Comparison of ENCODE assay signal across 1 cellular context in the genomic region with DNA sequence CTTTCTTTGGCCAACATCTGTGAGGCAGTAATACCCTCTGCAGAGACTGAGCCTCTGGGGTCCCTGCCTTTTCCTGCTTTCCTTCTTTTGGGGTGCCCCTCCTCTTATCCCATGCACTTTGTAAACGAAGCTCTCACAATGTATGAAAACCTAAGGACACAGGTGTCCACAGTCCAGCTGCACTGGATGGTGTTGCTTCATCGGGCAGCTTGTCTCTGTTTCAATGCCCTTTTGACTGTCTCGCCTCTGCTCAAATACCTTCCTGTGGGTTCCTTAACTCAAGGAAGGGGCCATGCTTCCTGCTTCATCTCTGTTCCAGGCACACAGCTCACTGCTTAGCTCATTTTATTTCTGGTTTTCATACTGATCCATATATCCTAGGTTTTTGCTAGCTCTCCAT.
TF ChIP-seq lines count a peak whose summit lies in the region.

No MANE protein-coding gene starts in this region.

TF ChIP-seq in HepG2, 621 proteins besides CTCF, POLR2A, EP300 and RAD21:
- TF ChIP-seq, protein P1, sequence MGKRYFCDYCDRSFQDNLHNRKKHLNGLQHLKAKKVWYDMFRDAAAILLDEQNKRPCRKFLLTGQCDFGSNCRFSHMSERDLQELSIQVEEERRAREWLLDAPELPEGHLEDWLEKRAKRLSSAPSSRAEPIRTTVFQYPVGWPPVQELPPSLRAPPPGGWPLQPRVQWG (CRISPR knock-in tag; IDR thresholded peaks at IDR 0.05; ENCODE audit: borderline replicate concordance, low read depth) = no peak
- TF ChIP-seq BHLHE40 (IDR thresholded peaks at IDR 0.05; ENCODE audit: low read length) (no peak), CEBPB (IDR thresholded peaks at IDR 0.05; ENCODE audit: borderline replicate concordance, low read depth, low read length) (peak; percentile 53; the same call in 1 of the 2 replicates), NR2F2 (IDR thresholded peaks at IDR 0.05; ENCODE audit: borderline replicate concordance, low read depth) (no peak), ZBTB38 (CRISPR knock-in tag; IDR thresholded peaks at IDR 0.05) (no peak), SMAD1 (CRISPR knock-in tag; IDR thresholded peaks at IDR 0.05; ENCODE audit: borderline replicate concordance, low read depth) (no peak), CEBPG (CRISPR knock-in tag; IDR thresholded peaks at IDR 0.05) (peak; percentile 51; the same call in 1 of the 2 replicates), ZNF263 (CRISPR knock-in tag; IDR thresholded peaks at IDR 0.05) (no peak), MIER2 (CRISPR knock-in tag; IDR thresholded peaks at IDR 0.05) (no peak)
